11 cellular contexts compared by ENCODE assay signal in the genomic region with DNA sequence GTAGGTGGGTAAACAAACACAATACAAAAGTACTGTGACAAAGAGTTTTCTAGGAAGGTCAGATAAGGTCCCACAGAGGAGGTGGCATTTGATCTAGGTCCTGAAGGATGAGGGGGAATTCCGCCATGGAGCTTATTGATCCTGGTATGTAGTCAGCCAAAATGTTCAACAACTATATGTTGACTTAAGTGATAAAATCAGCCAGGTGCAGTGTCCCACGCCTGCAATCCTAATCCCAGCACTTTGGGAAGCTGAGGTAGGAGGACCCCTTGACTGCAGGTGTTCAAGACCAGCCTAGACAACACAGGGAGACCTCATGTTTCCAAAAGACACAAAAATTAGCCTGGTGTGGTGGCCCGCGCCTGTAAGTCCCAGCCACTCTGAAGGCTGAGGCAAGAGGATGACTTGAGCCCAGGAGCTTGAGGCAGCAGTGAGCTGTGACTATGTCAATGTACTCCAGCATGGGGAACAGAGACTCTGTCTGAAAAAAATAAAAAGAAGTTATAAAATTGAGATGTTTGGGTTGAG. TPM values are rescaled to one million over a fixed set of nuclear protein-coding genes. Genes with fewer than 3 reads are reported as not detected.
DNase-seq lines count a peak whose midpoint lies in the region; ATAC-seq, FAIRE-seq and TF ChIP-seq lines count a peak whose summit lies in the region.
"Had no signal": no experiment of that assay in that cellular context is flagged by ENCODE, and none has a peak within 500 bp of the region (broad histone marks: within the 10 kb centered on the region; RNA-seq: fewer than 3 reads in every experiment).

No MANE protein-coding gene starts in this region.

- peak overlapping the region; percentile 88 for H3K27ac Mint-ChIP-seq in chondrocyte (ENCODE audit: unreplicated experiment)

- ATAC-seq in GM19372 (IDR thresholded peaks at IDR 0.05; ENCODE audit: low read depth, unreplicated experiment) (peak; percentile 28), HG03097 (IDR thresholded peaks at IDR 0.05; ENCODE audit: low FRiP score, unreplicated experiment) (peak; percentile 20)

- H3K4me1 ChIP-seq in BLaER1 (peaks cover 59% of the 10 kb centered on the region), kidney (ENCODE audit: control insufficient read depth in 1 of 2, insufficient read depth in 1 of 2, low read depth in 1 of 2, low read length in 2 of 2) (no peaks in the 10 kb centered on the region)

- intact Hi-C loops in kidney (cut with DNase I): no loop called here

- H3K27ac ChIP-seq in BLaER1 (peak overlapping the region; percentile 63), kidney (ENCODE audit: low read depth in 2 of 2, low read length in 2 of 2) (no peak overlapping the region)
- H3K27ac ChIP-seq: SK-N-MC had no signal

- H3K4me3 ChIP-seq in BLaER1 (no peak overlapping the region), kidney (ENCODE audit: low read length in 2 of 2) (no peak overlapping the region)
- H3K4me3 ChIP-seq: upper lobe of left lung had no signal

- H3K27me3 Mint-ChIP-seq in chondrocyte (ENCODE audit: low read depth): no peaks in the 10 kb centered on the region

- H3K9me3 Mint-ChIP-seq in chondrocyte (ENCODE audit: low read depth): no peaks in the 10 kb centered on the region

- no peaks in the 10 kb centered on the region for H4K20me1 ChIP-seq in BLaER1

- no peak for TF ChIP-seq CTCF in chondrocyte (IDR thresholded peaks at IDR 0.05)
- TF ChIP-seq CTCF in kidney (IDR thresholded peaks at IDR 0.05; ENCODE audit: borderline replicate concordance, extremely low read depth, insufficient read depth): no peak

- no peak overlapping the region for H3K4me3 Mint-ChIP-seq in chondrocyte (ENCODE audit: unreplicated experiment)

- DNase-seq in chondrocyte (ENCODE audit: low spot score) (no peak), kidney (no peak), HT-29 (ENCODE audit: low spot score) (no peak), HTR-8/SVneo (ENCODE audit: insufficient read length, low spot score) (no peak)
- DNase-seq in activated CD4-positive, CD25-positive, alpha-beta regulatory T cell treated with anti-CD3 and anti-CD28 coated beads, Interleukin-2, amount 50 U/mL, for 72 hours: no peak

- H3K9me3 ChIP-seq in BLaER1 (no peaks in the 10 kb centered on the region), kidney (ENCODE audit: control insufficient read depth in 1 of 2, low read length in 2 of 2) (no peaks in the 10 kb centered on the region)
- H3K9me3 ChIP-seq: heart right ventricle, upper lobe of left lung had no signal

- no peaks in the 10 kb centered on the region for H3K36me3 Mint-ChIP-seq in chondrocyte (ENCODE audit: low read depth)

- no peaks in the 10 kb centered on the region for H3K27me3 ChIP-seq in BLaER1
- H3K27me3 ChIP-seq: heart right ventricle, upper lobe of left lung had no signal

- H3K9ac ChIP-seq in BLaER1: 0 out of 2 replicates have a peak overlapping the region, but pooled peaks have one; percentile 16
- H3K9ac ChIP-seq in kidney (ENCODE audit: low read length in 2 of 2): no peak overlapping the region

- H3K36me3 ChIP-seq in BLaER1 (no peaks in the 10 kb centered on the region), kidney (ENCODE audit: control insufficient read depth in 1 of 2, insufficient read depth in 2 of 2, low read length in 2 of 2) (no peaks in the 10 kb centered on the region)
- H3K36me3 ChIP-seq: heart right ventricle, upper lobe of left lung had no signal

- H3K4me1 Mint-ChIP-seq in chondrocyte (ENCODE audit: low read depth): peaks cover 11% of the 10 kb centered on the region

- peak overlapping the region; percentile 81 for H3K4me2 ChIP-seq in BLaER1

- FAIRE-seq in kidney (lab: Jason Lieb, UNC) (no peak), HTR-8/SVneo (lab: Jason Lieb, UNC) (no peak)

RNA-seq across cellular contexts. Expression of gene PLIN2, which starts 46.4 kb away (rescaled TPM):
- total RNA-seq in chondrocyte: 20.0 to 78.4 TPM (median 71.9 TPM) in 3 replicates
- 57.2 TPM for total RNA-seq in kidney
- polyA plus RNA-seq in kidney (ENCODE audit: insufficient read depth, low read depth, low replicate concordance): 308 TPM
- total RNA-seq in HT-29 (2014; rRNA removed; shearing (Covaris generic)): 7.2 and 8.9 TPM in 2 replicates

RNA-seq across cellular contexts. Expression of gene DENND4C, which starts 56.8 kb away (rescaled TPM):
- total RNA-seq in chondrocyte: 27.0 to 32.8 TPM (median 27.1 TPM) in 3 replicates
- 59.5 TPM for total RNA-seq in kidney
- polyA plus RNA-seq in kidney (ENCODE audit: insufficient read depth, low read depth, low replicate concordance): 6.2 TPM
- 28.1 and 40.2 TPM in 2 replicates for total RNA-seq in HT-29 (2014; rRNA removed; shearing (Covaris generic))
